In genomic region chr1:161054805-161055204, GRCh38 we compare ENCODE assay signal across 20 cellular contexts. TPM values are rescaled to one million over a fixed set of nuclear protein-coding genes. Genes with fewer than 3 reads are reported as not detected.
A peak's percentile ranks its signal among the peaks of the same experiment; 100 is the strongest.
DNase-seq lines count a peak whose midpoint lies in the region; ATAC-seq and TF ChIP-seq lines count a peak whose summit lies in the region.
"Had no signal": no experiment of that assay in that cellular context is flagged by ENCODE, and none has a peak within 500 bp of the region (broad histone marks: within the 10 kb centered on the region; RNA-seq: fewer than 3 reads in every experiment).

No MANE protein-coding gene starts in this region.

- H3K4me2 ChIP-seq in OCI-LY7 (ENCODE audit: low read length), result no peak overlapping the region

- H3K9me2 ChIP-seq in OCI-LY7 (ENCODE audit: insufficient read depth, low read length), result no peaks in the 10 kb centered on the region

- H3K27me3 Mint-ChIP-seq in natural killer cell (ENCODE audit: low read depth in 2 of 2), result no peaks in the 10 kb centered on the region

- no peak overlapping the region for H2AFZ ChIP-seq in OCI-LY7 (ENCODE audit: low read length)

- no peak overlapping the region for H3K9ac ChIP-seq in colonic mucosa (ENCODE audit: low read depth in 2 of 2, low read length in 2 of 2)

- DNase-seq in A673 (ENCODE audit: low spot score), result no peak
- DNase-seq in GM10248 (ENCODE audit: extremely low spot score), result no peak
- no peak for DNase-seq in OCI-LY7 (ENCODE audit: low spot score)
- no peak for DNase-seq in fibroblast of mammary gland (ENCODE audit: low read depth)
- no peak for DNase-seq in SK-N-DZ (ENCODE audit: low spot score)
- no peak for DNase-seq in natural killer cell
- no peak for DNase-seq in colonic mucosa
- no peak for DNase-seq in NCI-H524 (lab: John Stamatoyannopoulos, UW)
- DNase-seq: activated naive CD4-positive, alpha-beta T cell treated with Interleukin-2 at 50 U/mL for 16 hours; H7; NCI-H2227 treated with DMSO at 0.1 percent for 48 hours; NCI-H82; sigmoid colon; stimulated activated CD4-positive, alpha-beta T cell treated with anti-CD3 and anti-CD28 coated beads, Interleukin-2, amount 100 ng/mL, for 24 hours; stimulated activated naive CD4-positive, alpha-beta T cell treated with Interleukin-2 at 50 U/mL for 16 hours; tibial artery had no signal

- H3K27me3 ChIP-seq in A673 (replicated peaks; ENCODE audit: insufficient read depth, low read depth, low read length, poor library complexity) (no peaks in the 10 kb centered on the region), colonic mucosa (no peaks in the 10 kb centered on the region)
- H3K27me3 ChIP-seq: pancreas had no signal

- H3K27ac ChIP-seq in A673 (ENCODE audit: low read depth, low read length, poor library complexity, severe bottlenecking), result no peak overlapping the region
- H3K27ac ChIP-seq in OCI-LY7 (ENCODE audit: low read depth, low read length, poor library complexity, severe bottlenecking), result no peak overlapping the region
- no peak overlapping the region for H3K27ac ChIP-seq in colonic mucosa
- H3K27ac ChIP-seq: pancreas, sigmoid colon, tibial artery had no signal

- no peak for ATAC-seq in natural killer cell
- ATAC-seq: pancreas had no signal

- H3K27ac Mint-ChIP-seq in natural killer cell, result no peak overlapping the region

- H3K4me3 Mint-ChIP-seq in natural killer cell, result no peak overlapping the region

- H3K36me3 ChIP-seq in A673 (ENCODE audit: insufficient read depth, low read length, poor library complexity, severe bottlenecking) (no peaks in the 10 kb centered on the region), OCI-LY7 (ENCODE audit: insufficient read depth, low read length) (peaks cover 94% of the 10 kb centered on the region), colonic mucosa (no peaks in the 10 kb centered on the region)
- H3K36me3 ChIP-seq: pancreas, sigmoid colon, tibial artery had no signal

- no peaks in the 10 kb centered on the region for H3K9me3 Mint-ChIP-seq in natural killer cell

- TF ChIP-seq CTCF in A673 (conservative IDR thresholded peaks at IDR 0.05; ENCODE audit: low read depth, low read length), result peak; percentile 42
- TF ChIP-seq CTCF in GM10248 (IDR thresholded peaks at IDR 0.05; ENCODE audit: control extremely low read depth, extremely low read depth, low read depth, missing control alignments), result peak; percentile 33
- peak; percentile 80 for TF ChIP-seq CTCF in OCI-LY7 (conservative IDR thresholded peaks at IDR 0.05; ENCODE audit: low read length)
- peak; percentile 12 for TF ChIP-seq CTCF in fibroblast of mammary gland (conservative IDR thresholded peaks at IDR 0.05; ENCODE audit: control insufficient read depth, insufficient read depth, low read depth, low read length)
- TF ChIP-seq CTCF in natural killer cell (IDR thresholded peaks at IDR 0.05), result no peak
- no peak for TF ChIP-seq CTCF in colonic mucosa (IDR thresholded peaks at IDR 0.05)

- intact Hi-C loops in A673 (cut with micrococcal nuclease; ENCODE audit: unreplicated experiment), result no loop called here
- intact Hi-C loops in OCI-LY7 (cut with micrococcal nuclease; ENCODE audit: unreplicated experiment), result no loop called here
- intact Hi-C loops in natural killer cell (cut with micrococcal nuclease), result no loop called here
- intact Hi-C loops in colonic mucosa (cut with DNase I), result no loop called here

- CTCF ChIA-PET in A673 (lab: Charles Lee) (no interaction called here), GM10248 (lab: Yijun Ruan, JAX) (interaction anchor here (0.8 to 1.6 kb wide), 7 partner anchors 9 to 43 kb away, joined by 3 to 7 read pairs (median 4); partner anchors contain the start of genes KLHDC9 and USF1), OCI-LY7 (lab: Charles Lee; ENCODE audit: unreplicated experiment) (interaction anchor here (0.7 to 1.3 kb wide), 4 partner anchors 9 to 57 kb away, joined by 3 to 4 read pairs (median 4); partner anchors contain the start of genes ARHGAP30 and USF1)

- H3K79me2 ChIP-seq in OCI-LY7 (ENCODE audit: insufficient read depth, low read depth, low read length), result peaks cover 4% of the 10 kb centered on the region; the same call in 1 of the 2 replicates

- no TSS peak for BruUV-seq in A673 (replicated peaks; lab: Mats Ljungman, UMichigan)
- no TSS peak for BruUV-seq in OCI-LY7 (replicated peaks; lab: Mats Ljungman, UMichigan)

- POLR2A ChIA-PET in A673 (lab: Charles Lee; ENCODE audit: low non-redundant PET), result no interaction called here
- POLR2A ChIA-PET in GM10248 (lab: Yijun Ruan, JAX), result interaction anchor here (0.9 kb wide), 1 partner anchor 9 kb away, joined by 3 read pairs; the partner anchor contains the start of gene USF1
- POLR2A ChIA-PET in OCI-LY7 (lab: Charles Lee), result interaction anchor here (1.4 kb wide), 1 partner anchor 15 kb away, joined by 4 read pairs; the partner anchor contains the start of gene ARHGAP30

- H3K9me3 ChIP-seq in A673 (ENCODE audit: low read depth, low read length, poor library complexity, severe bottlenecking) (no peaks in the 10 kb centered on the region), OCI-LY7 (ENCODE audit: low read length) (no peaks in the 10 kb centered on the region), colonic mucosa (no peaks in the 10 kb centered on the region)
- H3K9me3 ChIP-seq: pancreas, sigmoid colon, tibial artery had no signal

- H3K4me1 ChIP-seq in A673 (ENCODE audit: insufficient read depth, low read length, poor library complexity, severe bottlenecking) (peaks cover 13% of the 10 kb centered on the region), OCI-LY7 (ENCODE audit: insufficient read depth, low read length, poor library complexity, severe bottlenecking) (no peaks in the 10 kb centered on the region), colonic mucosa (no peaks in the 10 kb centered on the region)
- H3K4me1 ChIP-seq: pancreas, sigmoid colon, tibial artery had no signal

- H3K4me3 ChIP-seq in A673 (ENCODE audit: low read depth, low read length, poor library complexity, severe bottlenecking), result no peak overlapping the region
- no peak overlapping the region for H3K4me3 ChIP-seq in OCI-LY7 (ENCODE audit: low read depth, low read length, poor library complexity, severe bottlenecking)
- no peak overlapping the region for H3K4me3 ChIP-seq in fibroblast of mammary gland (ENCODE audit: control insufficient read depth, low read depth, low read length)
- no peak overlapping the region for H3K4me3 ChIP-seq in colonic mucosa
- H3K4me3 ChIP-seq: lung, pancreas, sigmoid colon, tibial artery had no signal

- peaks cover 15% of the 10 kb centered on the region for H3K36me3 Mint-ChIP-seq in natural killer cell

- H3K4me1 Mint-ChIP-seq in natural killer cell, result peaks cover 40 to 47% of the 10 kb centered on the region in 2 donors

- no peaks in the 10 kb centered on the region for H4K20me1 ChIP-seq in OCI-LY7 (ENCODE audit: insufficient read depth, low read length)

RNA-seq across cellular contexts. Expression of gene USF1, which starts 9.0 kb away (rescaled TPM):
- total RNA-seq in A673 (2021) (54.5 and 57.9 TPM in 2 replicates), OCI-LY7 (2022) (57.6 and 60.9 TPM in 2 replicates), natural killer cell (100 to 1,000 TPM; 113 to 121 (median 114) TPM), colonic mucosa (10 to 100 TPM; 63.6 TPM)
- total RNA-seq in OCI-LY7 (2014; rRNA removed; shearing (Covaris generic)), result 83.1 and 97.5 TPM in 2 replicates
- polyA plus RNA-seq in SK-N-DZ (2014; cell fraction: cytosol; rRNA removed), result 77.6 and 80.5 TPM in 2 replicates
- 296 and 346 TPM in 2 replicates for polyA plus RNA-seq in SK-N-DZ (2014; cell fraction: nucleus; rRNA removed)

RNA-seq across cellular contexts. Expression of gene ARHGAP30, which starts 14.9 kb away (rescaled TPM):
- total RNA-seq in A673 (2021) (not detected in 2 replicates), OCI-LY7 (2022) (86.7 and 101 TPM in 2 replicates), natural killer cell (100 to 1,000 TPM; 246 to 310 (median 272) TPM), colonic mucosa (1 to 10 TPM; 3.5 to 5.3 TPM)
- total RNA-seq in OCI-LY7 (2014; rRNA removed; shearing (Covaris generic)), result 56.2 and 62.9 TPM in 2 replicates
- 0.09 TPM in 1 of 2 replicates, not detected in the other for polyA plus RNA-seq in SK-N-DZ (2014; cell fraction: cytosol; rRNA removed)
- polyA plus RNA-seq in SK-N-DZ (2014; cell fraction: nucleus; rRNA removed), result not detected in 2 replicates
- total RNA-seq: H7, RPMI7951 had no signal

RNA-seq across cellular contexts. Expression of gene TSTD1, which starts 16.0 kb away (rescaled TPM):
- total RNA-seq in A673 (2021) (1.2 and 1.3 TPM in 2 replicates), OCI-LY7 (2022) (73.4 and 89.2 TPM in 2 replicates), natural killer cell (10 to 100 TPM; 31.8 to 36.3 (median 34.3) TPM), colonic mucosa (10 to 100 TPM; 74.7 to 87.8 TPM)
- total RNA-seq in OCI-LY7 (2014; rRNA removed; shearing (Covaris generic)), result 164 and 206 TPM in 2 replicates
- polyA plus RNA-seq in SK-N-DZ (2014; cell fraction: cytosol; rRNA removed), result not detected in 2 replicates
- polyA plus RNA-seq in SK-N-DZ (2014; cell fraction: nucleus; rRNA removed), result 3.2 TPM in 1 of 2 replicates, not detected in the other

RNA-seq across cellular contexts. Expression of gene F11R, which starts 33.9 kb away (rescaled TPM):
- total RNA-seq in A673 (2021) (2.3 and 4.1 TPM in 2 replicates), OCI-LY7 (2022) (16.0 and 25.0 TPM in 2 replicates), natural killer cell (10 to 100 TPM; 27.8 to 34.6 (median 30.2) TPM), colonic mucosa (100 to 1,000 TPM; 134 to 179 TPM)
- 11.7 and 13.5 TPM in 2 replicates for total RNA-seq in OCI-LY7 (2014; rRNA removed; shearing (Covaris generic))
- not detected in 2 replicates for polyA plus RNA-seq in SK-N-DZ (2014; cell fraction: cytosol; rRNA removed)
- polyA plus RNA-seq in SK-N-DZ (2014; cell fraction: nucleus; rRNA removed), result 0.12 and 2.2 TPM in 2 replicates

RNA-seq across cellular contexts. Expression of gene NECTIN4, which starts 34.6 kb away (rescaled TPM):
- not detected in 2 replicates for total RNA-seq in A673 (2021)
- not detected in 2 replicates for total RNA-seq in OCI-LY7 (2014; rRNA removed; shearing (Covaris generic))
- total RNA-seq in OCI-LY7 (2022), result not detected in 2 replicates
- polyA plus RNA-seq in SK-N-DZ (2014; cell fraction: cytosol; rRNA removed), result not detected in 2 replicates
- not detected in 2 replicates for polyA plus RNA-seq in SK-N-DZ (2014; cell fraction: nucleus; rRNA removed)
- under 1 TPM in 2 of 3 donors, not detected in 1; 0.07 to 0.09 TPM for total RNA-seq in natural killer cell
- total RNA-seq in colonic mucosa, result 1 to 10 TPM; 4.6 to 7.8 TPM
- total RNA-seq: cerebellum, H7, RPMI7951, sigmoid colon had no signal

Comparison
In these comparisons a context has a peak if more than half of its experiments do, and no peak if none do; other contexts are left out.
1. CTCF ChIP-seq: peak in A673 (single experiment), GM10248 (single experiment), OCI-LY7 (single experiment) and fibroblast of mammary gland (single experiment); none in natural killer cell (single experiment) and colonic mucosa (single experiment).
2. RNA of gene ARHGAP30, which starts 14.9 kb away (total RNA-seq): 246 to 310 TPM in natural killer cell and 56.2 to 101 TPM in OCI-LY7; 3.5 to 5.3 TPM in colonic mucosa and not detected in A673; every median in the first group is over 4 times any median in the second.
3. RNA of gene TSTD1, which starts 16.0 kb away (total RNA-seq): 73.4 to 206 TPM in OCI-LY7, 74.7 to 87.8 TPM in colonic mucosa and 31.8 to 36.3 TPM in natural killer cell; 1.2 to 1.3 TPM in A673; every median in the first group is over 10 times any median in the second.